In genomic region chr12:26648066-26648465, GRCh38 we compare ENCODE assay signal across 15 cellular contexts.
"Had no signal": no experiment of that assay in that cellular context is flagged by ENCODE, and none has a peak within 500 bp of the region (broad histone marks: within the 10 kb centered on the region; RNA-seq: fewer than 3 reads in every experiment).

No MANE protein-coding gene starts in this region.

- H3K4me3 Mint-ChIP-seq: activated CD4-positive, alpha-beta memory T cell treated with anti-CD3 and anti-CD28 coated beads, Interleukin-2, amount 10 ng/mL, durations not matched to agents 7 days and 5 days; activated naive CD8-positive, alpha-beta T cell; dendritic cell treated with granulocyte-macrophage colony-stimulating factor and Interleukin-4, amounts not matched to agents 40 ng/mL and 50 ng/mL, for 4 days; nephron; stimulated activated memory B cell treated with anti-CD40 and anti-IgM and Interleukin-4, amounts not matched to agents 10 μg/mL and 1 μg/mL and 100 μg/mL, for 72 hours had no signal

- H3K79me2 ChIP-seq: hepatocyte had no signal

- H3K9me3 ChIP-seq: psoas muscle, thyroid gland had no signal

- DNase-seq: activated CD4-positive, alpha-beta memory T cell treated with anti-CD3 and anti-CD28 coated beads, Interleukin-2, amount 10 ng/mL, durations not matched to agents 7 days and 5 days; activated effector memory CD4-positive, alpha-beta T cell treated with anti-CD3 and anti-CD28 coated beads, Interleukin-2, amount 50 U/mL, for 16 hours; activated T-cell treated with anti-CD3 and anti-CD28 coated beads, Interleukin-2, amount 50 U/mL, for 48 hours; amygdala; islet precursor cell; nucleus accumbens; psoas muscle; thyroid gland had no signal

- ATAC-seq: left lobe of liver; psoas muscle; stimulated activated memory B cell treated with anti-CD40 and anti-IgM and Interleukin-4, amounts not matched to agents 10 μg/mL and 1 μg/mL and 100 μg/mL, for 72 hours had no signal

- H3K36me3 ChIP-seq: thyroid gland had no signal

- H3K4me3 ChIP-seq: hepatocyte, psoas muscle, thyroid gland had no signal

- H3K27me3 ChIP-seq: hepatocyte, thyroid gland had no signal

- H3K4me1 Mint-ChIP-seq: activated CD4-positive, alpha-beta memory T cell treated with anti-CD3 and anti-CD28 coated beads, Interleukin-2, amount 10 ng/mL, durations not matched to agents 7 days and 5 days had no signal

- H2AFZ ChIP-seq: hepatocyte had no signal

- H3K4me1 ChIP-seq: psoas muscle, thyroid gland had no signal

- H3K27ac ChIP-seq: hepatocyte, psoas muscle, thyroid gland, VCaP had no signal

- H3K27ac Mint-ChIP-seq: activated CD4-positive, alpha-beta memory T cell treated with anti-CD3 and anti-CD28 coated beads, Interleukin-2, amount 10 ng/mL, durations not matched to agents 7 days and 5 days; activated naive CD8-positive, alpha-beta T cell; dendritic cell treated with granulocyte-macrophage colony-stimulating factor and Interleukin-4, amounts not matched to agents 40 ng/mL and 50 ng/mL, for 4 days; nephron; stimulated activated memory B cell treated with anti-CD40 and anti-IgM and Interleukin-4, amounts not matched to agents 10 μg/mL and 1 μg/mL and 100 μg/mL, for 72 hours had no signal

- H3K9me3 Mint-ChIP-seq: activated CD4-positive, alpha-beta memory T cell treated with anti-CD3 and anti-CD28 coated beads, Interleukin-2, amount 10 ng/mL, durations not matched to agents 7 days and 5 days had no signal

- H3K27me3 Mint-ChIP-seq: activated CD4-positive, alpha-beta memory T cell treated with anti-CD3 and anti-CD28 coated beads, Interleukin-2, amount 10 ng/mL, durations not matched to agents 7 days and 5 days; activated naive CD8-positive, alpha-beta T cell; dendritic cell treated with granulocyte-macrophage colony-stimulating factor and Interleukin-4, amounts not matched to agents 40 ng/mL and 50 ng/mL, for 4 days; stimulated activated memory B cell treated with anti-CD40 and anti-IgM and Interleukin-4, amounts not matched to agents 10 μg/mL and 1 μg/mL and 100 μg/mL, for 72 hours had no signal
